ENCODE assay signal across 17 cellular contexts in genomic region chr3:194928183-194928736, GRCh38.
DNase-seq lines count a peak whose midpoint lies in the region; ATAC-seq, FAIRE-seq and TF ChIP-seq lines count a peak whose summit lies in the region.
"Had no signal": no experiment of that assay in that cellular context is flagged by ENCODE, and none has a peak within 500 bp of the region (broad histone marks: within the 10 kb centered on the region; RNA-seq: fewer than 3 reads in every experiment).

No MANE protein-coding gene starts in this region.

- H3K9me3 Mint-ChIP-seq in neural progenitor cell = peaks cover 8% of the 10 kb centered on the region
- H3K9me3 Mint-ChIP-seq: activated T-helper 17 cell treated with anti-CD3 and anti-CD28 coated beads, Interleukin-2, amount 50 U/mL, for 72 hours had no signal

- no peaks in the 10 kb centered on the region for H4K20me1 ChIP-seq in neural progenitor cell (ENCODE audit: low read depth)

- H3K79me2 ChIP-seq in neural progenitor cell (ENCODE audit: low read depth) = no peaks in the 10 kb centered on the region

- no peak overlapping the region for H4K91ac ChIP-seq in neuronal stem cell (ENCODE audit: low read depth, low read length, poor library complexity)

- H3K9me3 ChIP-seq in neural progenitor cell (ENCODE audit: low read depth) (no peaks in the 10 kb centered on the region), neuronal stem cell (replicated peaks in 1 of 2; ENCODE audit: control insufficient read depth in 2 of 2, insufficient read depth in 1 of 2, low read depth in 1 of 2, low read length in 2 of 2) (peaks cover 0 to 5% of the 10 kb centered on the region in 2 donors)

- H2BK120ac ChIP-seq in neuronal stem cell (ENCODE audit: low read depth, low read length) = no peak overlapping the region

- ATAC-seq in GM18502 (IDR thresholded peaks at IDR 0.05; ENCODE audit: poor library complexity, unreplicated experiment) = no peak
- ATAC-seq: activated T-helper 17 cell treated with anti-CD3 and anti-CD28 coated beads, Interleukin-2, amount 50 U/mL, for 72 hours had no signal

- no CpG with 5 or more reads among the region's 2 CpGs for WGBS in neuronal stem cell (ENCODE audit: extremely low coverage in 2 of 2, insufficient read length in 2 of 2, insufficient replicate concordance in 1 of 2), 2 donors

- DNase-seq in COLO829 (ENCODE audit: low spot score) = peak; percentile 36
- peak; percentile 37 for DNase-seq in HTR-8/SVneo (ENCODE audit: insufficient read length, low spot score)
- DNase-seq in dermis blood vessel endothelial cell = peak; percentile 37
- DNase-seq in neural progenitor cell (ENCODE audit: low spot score) = no peak
- DNase-seq in putamen (ENCODE audit: low spot score) = no peak
- no peak for DNase-seq in neuronal stem cell (ENCODE audit: low spot score)
- DNase-seq in SIG-M5 (lab: John Stamatoyannopoulos, UW) = no peak
- DNase-seq: activated CD4-positive, alpha-beta T cell treated with anti-CD3 and anti-CD28 coated beads for 48 hours; CD8-positive, alpha-beta memory T cell; effector memory CD4-positive, alpha-beta T cell; NCI-H187 treated with DMSO at 0.1 percent for 48 hours; NCI-H69; stimulated activated CD4-positive, alpha-beta T cell treated with anti-CD3 and anti-CD28 coated beads, Interleukin-4, amount 100 ng/mL, for 24 hours had no signal

- H3K4me2 ChIP-seq in neural progenitor cell (no peak overlapping the region), neuronal stem cell (ENCODE audit: insufficient read depth, low read length, poor library complexity, severe bottlenecking) (no peak overlapping the region)
- H3K4me2 ChIP-seq: GM23338 had no signal

- H2BK5ac ChIP-seq in neuronal stem cell (ENCODE audit: low read length) = no peak overlapping the region

- H2BK15ac ChIP-seq in neuronal stem cell (ENCODE audit: low read length) = no peak overlapping the region

- H3K27me3 ChIP-seq in neural progenitor cell = no peaks in the 10 kb centered on the region
- H3K27me3 ChIP-seq in neuronal stem cell (ENCODE audit: control insufficient read depth in 3 of 3, insufficient read depth in 3 of 3, low read depth in 1 of 3, low read length in 3 of 3) = peaks cover 0 to 4% (median 0%) of the 10 kb centered on the region in 3 experiments

- TF ChIP-seq CTCF in neural progenitor cell (IDR thresholded peaks at IDR 0.05) = no peak

- no peak overlapping the region for H2AK5ac ChIP-seq in neuronal stem cell (ENCODE audit: low read depth, low read length)

- H3K79me1 ChIP-seq in neuronal stem cell (ENCODE audit: low read depth, low read length) = no peaks in the 10 kb centered on the region

- FAIRE-seq in HTR-8/SVneo (lab: Jason Lieb, UNC) = no peak
- FAIRE-seq: GM18507 had no signal

- peaks cover 2% of the 10 kb centered on the region for H3K27me3 Mint-ChIP-seq in neural progenitor cell (ENCODE audit: insufficient read depth, low read depth)

- H3K36me3 ChIP-seq in neural progenitor cell (no peaks in the 10 kb centered on the region), neuronal stem cell (replicated peaks in 1 of 2; ENCODE audit: control insufficient read depth in 2 of 2, insufficient read depth in 2 of 2, low read length in 2 of 2) (no peaks in the 10 kb centered on the region)

- H3F3A ChIP-seq in neural progenitor cell (ENCODE audit: low read depth) = no peaks in the 10 kb centered on the region

- H3K4ac ChIP-seq in neuronal stem cell (ENCODE audit: low read length) = no peak overlapping the region

- no peaks in the 10 kb centered on the region for H3K36me3 Mint-ChIP-seq in neural progenitor cell
- H3K36me3 Mint-ChIP-seq: CD8-positive, alpha-beta memory T cell had no signal

- no peak overlapping the region for H3K9ac ChIP-seq in neural progenitor cell
- H3K9ac ChIP-seq in neuronal stem cell (ENCODE audit: low read depth, low read length, poor library complexity) = no peak overlapping the region

- no peak overlapping the region for H2BK12ac ChIP-seq in neuronal stem cell (ENCODE audit: low read length)

- no peak overlapping the region for H2AFZ ChIP-seq in neural progenitor cell (replicated peaks)
- no peak overlapping the region for H2AFZ ChIP-seq in neuronal stem cell (ENCODE audit: low read length)

- peak overlapping the region; percentile 12 for H3K27ac Mint-ChIP-seq in neural progenitor cell
- H3K27ac Mint-ChIP-seq: activated T-helper 17 cell treated with anti-CD3 and anti-CD28 coated beads, Interleukin-2, amount 50 U/mL, for 72 hours; GM23338 had no signal

- no peak overlapping the region for H3K14ac ChIP-seq in neuronal stem cell (ENCODE audit: low read length)

- peaks cover 8% of the 10 kb centered on the region for H3K4me1 ChIP-seq in neural progenitor cell
- peaks cover 1 to 3% of the 10 kb centered on the region in 2 donors for H3K4me1 ChIP-seq in neuronal stem cell (ENCODE audit: control insufficient read depth in 2 of 2, insufficient read depth in 1 of 2, low read depth in 1 of 2, low read length in 2 of 2)

- no peak overlapping the region for H3K4me3 Mint-ChIP-seq in neural progenitor cell
- H3K4me3 Mint-ChIP-seq: activated T-helper 17 cell treated with anti-CD3 and anti-CD28 coated beads, Interleukin-2, amount 50 U/mL, for 72 hours; CD8-positive, alpha-beta memory T cell; GM23338 had no signal

- H4K8ac ChIP-seq in neuronal stem cell (ENCODE audit: low read depth, low read length) = no peak overlapping the region

- no peak overlapping the region for H3K18ac ChIP-seq in neuronal stem cell (ENCODE audit: low read length)

- no peak overlapping the region for H3K23ac ChIP-seq in neuronal stem cell (ENCODE audit: low read depth, low read length, poor library complexity)

- no peak overlapping the region for H3K4me3 ChIP-seq in neural progenitor cell
- H3K4me3 ChIP-seq in neuronal stem cell (ENCODE audit: low read length in 2 of 2) = no peak overlapping the region
- H3K4me3 ChIP-seq: GM23338 had no signal

- H3K27ac ChIP-seq in neural progenitor cell (no peak overlapping the region), neuronal stem cell (replicated peaks; ENCODE audit: low read length) (no peak overlapping the region)

- H3K4me1 Mint-ChIP-seq in neural progenitor cell = peaks cover 18% of the 10 kb centered on the region
- H3K4me1 Mint-ChIP-seq: activated T-helper 17 cell treated with anti-CD3 and anti-CD28 coated beads, Interleukin-2, amount 50 U/mL, for 72 hours; CD8-positive, alpha-beta memory T cell had no signal

Comparison
In these comparisons a context has a peak if more than half of its experiments do, and no peak if none do; other contexts are left out.
1. DNase-seq: peak in COLO829 (single experiment), HTR-8/SVneo (single experiment) and dermis blood vessel endothelial cell (single experiment); none in neural progenitor cell (single experiment), putamen (single experiment), neuronal stem cell (single experiment) and SIG-M5 (single experiment).